In genomic region chr16:77899416-77899815, GRCh38 we compare ENCODE assay signal across 15 cellular contexts.
"Had no signal": no experiment of that assay in that cellular context is flagged by ENCODE, and none has a peak within 500 bp of the region (broad histone marks: within the 10 kb centered on the region; RNA-seq: fewer than 3 reads in every experiment).

No MANE protein-coding gene starts in this region.

- ATAC-seq: activated CD8-positive, alpha-beta T cell treated with anti-CD3 and anti-CD28 coated beads, Interleukin-2, amount 10 ng/mL, durations not matched to agents 7 days and 5 days; activated T-cell treated with anti-CD3 and anti-CD28 coated beads, Interleukin-2, amount 50 U/mL, for 4 hours; naive thymus-derived CD8-positive, alpha-beta T cell; psoas muscle; right cardiac atrium; stimulated activated naive CD8-positive, alpha-beta T cell treated with anti-CD3 and anti-CD28 coated beads, Interleukin-15, Interleukin-2, amounts not matched to agents 100 U/mL and 50 U/mL, for 24 hours had no signal

- DNase-seq: activated CD4-positive, alpha-beta T cell treated with anti-CD3 and anti-CD28 coated beads, Interleukin-2, amount 10 ng/mL, durations not matched to agents 24 days and 14 days; activated CD4-positive, CD25-positive, alpha-beta regulatory T cell; activated CD8-positive, alpha-beta memory T cell treated with anti-CD3 and anti-CD28 coated beads, Interleukin-2, amount 50 U/mL, for 4 hours; activated CD8-positive, alpha-beta T cell treated with anti-CD3 and anti-CD28 coated beads, Interleukin-2, amount 10 ng/mL, durations not matched to agents 7 days and 5 days; activated naive CD4-positive, alpha-beta T cell treated with anti-CD3 and anti-CD28 coated beads for 36 hours; activated T-cell treated with anti-CD3 and anti-CD28 coated beads, Interleukin-2, amount 50 U/mL, for 4 hours; colonic mucosa; mesendoderm; naive thymus-derived CD8-positive, alpha-beta T cell; psoas muscle; right cardiac atrium; stimulated activated naive CD8-positive, alpha-beta T cell treated with anti-CD3 and anti-CD28 coated beads, Interleukin-15, Interleukin-2, amounts not matched to agents 100 U/mL and 50 U/mL, for 24 hours; transverse colon; uterus had no signal

- FAIRE-seq: TTC549 had no signal

- H3K4me1 ChIP-seq: colonic mucosa, psoas muscle, transverse colon, uterus had no signal

- H3K9me3 ChIP-seq: colonic mucosa, psoas muscle, transverse colon, uterus had no signal

- H3K36me3 ChIP-seq: colonic mucosa, transverse colon, uterus had no signal

- H3K4me3 ChIP-seq: colonic mucosa, psoas muscle, transverse colon, uterus had no signal

- H3K27me3 ChIP-seq: colonic mucosa, transverse colon, uterus had no signal

- H3K27ac ChIP-seq: psoas muscle, transverse colon, uterus had no signal
